In the genomic region with DNA sequence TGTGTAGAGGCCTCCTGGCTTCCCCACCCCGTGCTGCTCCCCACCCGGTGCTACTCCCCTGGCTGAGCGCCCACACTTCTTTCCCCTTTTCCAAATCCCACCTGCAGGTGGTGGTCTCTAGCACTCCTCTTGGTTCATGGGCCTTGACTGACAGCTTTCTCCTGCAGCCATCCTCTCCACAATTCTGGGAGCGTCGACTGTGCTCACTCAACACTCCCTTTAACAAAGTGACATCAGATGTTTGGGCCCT, we compare ENCODE assay signal across 38 cellular contexts.
"Had no signal": no experiment of that assay in that cellular context is flagged by ENCODE, and none has a peak within 500 bp of the region (broad histone marks: within the 10 kb centered on the region; RNA-seq: fewer than 3 reads in every experiment).

No MANE protein-coding gene starts in this region.

- H3K4me3 Mint-ChIP-seq: activated CD4-positive, alpha-beta memory T cell treated with anti-CD3 and anti-CD28 coated beads, Interleukin-2, amount 10 ng/mL, durations not matched to agents 7 days and 5 days; activated CD8-positive, alpha-beta memory T cell treated with anti-CD3 and anti-CD28 coated beads, Interleukin-2, amount 10 ng/mL, durations not matched to agents 7 days and 5 days; activated naive CD4-positive, alpha-beta T cell treated with anti-CD3 and anti-CD28 coated beads, Interleukin-2, amount 10 ng/mL, durations not matched to agents 7 days and 5 days; activated naive CD8-positive, alpha-beta T cell treated with anti-CD3 and anti-CD28 coated beads, Interleukin-2, amount 10 ng/mL, durations not matched to agents 7 days and 5 days; central memory CD8-positive, alpha-beta T cell; T-cell had no signal

- DNase-seq: activated CD4-positive, alpha-beta memory T cell treated with anti-CD3 and anti-CD28 coated beads, Interleukin-2, amount 10 ng/mL, durations not matched to agents 7 days and 5 days; activated CD4-positive, alpha-beta T cell treated with anti-CD3 and anti-CD28 coated beads for 1 hour; activated CD4-positive, alpha-beta T cell treated with anti-CD3 and anti-CD28 coated beads for 48 hours; activated CD4-positive, CD25-positive, alpha-beta regulatory T cell; activated CD8-positive, alpha-beta memory T cell treated with anti-CD3 and anti-CD28 coated beads for 24 hours; activated CD8-positive, alpha-beta memory T cell treated with anti-CD3 and anti-CD28 coated beads, Interleukin-2, amount 10 ng/mL, durations not matched to agents 7 days and 5 days; activated CD8-positive, alpha-beta memory T cell treated with anti-CD3 and anti-CD28 coated beads, Interleukin-2, amount 50 U/mL, for 48 hours; activated effector memory CD4-positive, alpha-beta T cell treated with Interleukin-2 at 50 U/mL for 16 hours; activated naive CD4-positive, alpha-beta T cell treated with anti-CD3 and anti-CD28 coated beads, Interleukin-2, amount 10 ng/mL, durations not matched to agents 7 days and 5 days; activated naive CD8-positive, alpha-beta T cell treated with anti-CD3 and anti-CD28 coated beads, Interleukin-2, amount 10 ng/mL, durations not matched to agents 7 days and 5 days; activated T-cell treated with anti-CD3 and anti-CD28 coated beads, Interleukin-2, amount 50 U/mL, for 48 hours; amygdala; MM.1S; MV-4-11; NCI-H1092; NCI-H1436 treated with DMSO at 0.1 percent for 48 hours; NCI-H1694 treated with DMSO at 0.1 percent for 48 hours; NCI-H2029; NCI-H2107; NCI-H2171; NCI-H446; NCI-H524; NCI-H69; NCI-H82; PC-3; Peyer's patch; RPMI8226; SHP77 treated with DMSO at 0.1 percent for 48 hours; T-cell; T-helper 2 cell; T-helper 9 cell; WERI-Rb-1 had no signal

- H3K9me3 Mint-ChIP-seq: T-cell had no signal

- H3K36me3 ChIP-seq: ascending aorta, cardiac muscle cell, Peyer's patch, SJSA1, WERI-Rb-1 had no signal

- H3K9me2 ChIP-seq: SK-N-SH had no signal

- ATAC-seq: activated CD8-positive, alpha-beta memory T cell treated with anti-CD3 and anti-CD28 coated beads, Interleukin-2, amount 10 ng/mL, durations not matched to agents 7 days and 5 days; PC-3; T-cell had no signal

- H3K27ac Mint-ChIP-seq: activated CD4-positive, alpha-beta memory T cell treated with anti-CD3 and anti-CD28 coated beads, Interleukin-2, amount 10 ng/mL, durations not matched to agents 7 days and 5 days; activated CD8-positive, alpha-beta memory T cell treated with anti-CD3 and anti-CD28 coated beads, Interleukin-2, amount 10 ng/mL, durations not matched to agents 7 days and 5 days; activated naive CD4-positive, alpha-beta T cell treated with anti-CD3 and anti-CD28 coated beads, Interleukin-2, amount 10 ng/mL, durations not matched to agents 7 days and 5 days; activated naive CD8-positive, alpha-beta T cell treated with anti-CD3 and anti-CD28 coated beads, Interleukin-2, amount 10 ng/mL, durations not matched to agents 7 days and 5 days; T-cell had no signal

- H3K4me3 ChIP-seq: ascending aorta, cardiac muscle cell, Peyer's patch, SJSA1 had no signal

- H3K36me3 Mint-ChIP-seq: activated CD8-positive, alpha-beta memory T cell treated with anti-CD3 and anti-CD28 coated beads, Interleukin-2, amount 10 ng/mL, durations not matched to agents 7 days and 5 days; activated naive CD4-positive, alpha-beta T cell treated with anti-CD3 and anti-CD28 coated beads, Interleukin-2, amount 10 ng/mL, durations not matched to agents 7 days and 5 days; activated naive CD8-positive, alpha-beta T cell treated with anti-CD3 and anti-CD28 coated beads, Interleukin-2, amount 10 ng/mL, durations not matched to agents 7 days and 5 days; T-cell had no signal

- H3K4me1 Mint-ChIP-seq: activated CD4-positive, alpha-beta memory T cell treated with anti-CD3 and anti-CD28 coated beads, Interleukin-2, amount 10 ng/mL, durations not matched to agents 7 days and 5 days; activated CD8-positive, alpha-beta memory T cell treated with anti-CD3 and anti-CD28 coated beads, Interleukin-2, amount 10 ng/mL, durations not matched to agents 7 days and 5 days; activated naive CD4-positive, alpha-beta T cell treated with anti-CD3 and anti-CD28 coated beads, Interleukin-2, amount 10 ng/mL, durations not matched to agents 7 days and 5 days; activated naive CD8-positive, alpha-beta T cell treated with anti-CD3 and anti-CD28 coated beads, Interleukin-2, amount 10 ng/mL, durations not matched to agents 7 days and 5 days; central memory CD8-positive, alpha-beta T cell; T-cell had no signal

- H3K9me3 ChIP-seq: ascending aorta, Peyer's patch, SK-N-SH had no signal

- H3K9ac ChIP-seq: KMS-11, SK-N-SH had no signal

- H3K27ac ChIP-seq: ascending aorta, cardiac muscle cell, KMS-11, Peyer's patch, SJSA1, WERI-Rb-1 had no signal

- H3K27me3 Mint-ChIP-seq: activated CD4-positive, alpha-beta memory T cell treated with anti-CD3 and anti-CD28 coated beads, Interleukin-2, amount 10 ng/mL, durations not matched to agents 7 days and 5 days; activated CD8-positive, alpha-beta memory T cell treated with anti-CD3 and anti-CD28 coated beads, Interleukin-2, amount 10 ng/mL, durations not matched to agents 7 days and 5 days; activated naive CD4-positive, alpha-beta T cell treated with anti-CD3 and anti-CD28 coated beads, Interleukin-2, amount 10 ng/mL, durations not matched to agents 7 days and 5 days; activated naive CD8-positive, alpha-beta T cell treated with anti-CD3 and anti-CD28 coated beads, Interleukin-2, amount 10 ng/mL, durations not matched to agents 7 days and 5 days had no signal

- H3K27me3 ChIP-seq: ascending aorta, cardiac muscle cell, Peyer's patch, SJSA1 had no signal

- H3K4me2 ChIP-seq: KMS-11, SK-N-SH had no signal
